Comparison of ENCODE assay signal across 8 cellular contexts in genomic region chr11:33259869-33260268, GRCh38. TPM values are rescaled to one million over a fixed set of nuclear protein-coding genes. Genes with fewer than 3 reads are reported as not detected.
A peak's percentile ranks its signal among the peaks of the same experiment; 100 is the strongest.
DNase-seq lines count a peak whose midpoint lies in the region; ATAC-seq and TF ChIP-seq lines count a peak whose summit lies in the region.

No MANE protein-coding gene starts in this region.

- no peak for DNase-seq in DND-41
- no peak for DNase-seq in endothelial cell (ENCODE audit: low spot score)
- DNase-seq in progenitor cell of endocrine pancreas (ENCODE audit: low spot score, unreplicated experiment): no peak
- no peak for DNase-seq in MV-4-11 (lab: John Stamatoyannopoulos, UW)
- DNase-seq in Ammon's horn (ENCODE audit: low spot score): no peak
- DNase-seq in NCI-H748 treated with DMSO at 0.1 percent for 48 hours (lab: John Stamatoyannopoulos, UW): no peak
- DNase-seq in CD1c-positive myeloid dendritic cell (ENCODE audit: extremely low spot score): no peak

- TF ChIP-seq CTCF in DND-41 (IDR thresholded peaks at IDR 0.05; ENCODE audit: borderline replicate concordance, extremely low read depth, low read length, poor library complexity, severe bottlenecking): no peak
- TF ChIP-seq CTCF in OCI-LY1 (IDR thresholded peaks at IDR 0.05; ENCODE audit: low read length): no peak
- no peak for TF ChIP-seq CTCF in endothelial cell (IDR thresholded peaks at IDR 0.05; ENCODE audit: unreplicated experiment)
- TF ChIP-seq CTCF in progenitor cell of endocrine pancreas (IDR thresholded peaks at IDR 0.05; ENCODE audit: unreplicated experiment): no peak

- no peaks in the 10 kb centered on the region for H3F3A ChIP-seq in OCI-LY1 (ENCODE audit: insufficient read depth, low read length)

- H3K4me1 Mint-ChIP-seq in endothelial cell (ENCODE audit: unreplicated experiment) (peaks cover 32% of the 10 kb centered on the region), progenitor cell of endocrine pancreas (ENCODE audit: low read depth) (peaks cover 38% of the 10 kb centered on the region)

- H3K4me3 Mint-ChIP-seq in endothelial cell (ENCODE audit: unreplicated experiment) (peak overlapping the region; percentile 80), progenitor cell of endocrine pancreas (ENCODE audit: low read depth) (peak overlapping the region; percentile 98)

- no peaks in the 10 kb centered on the region for H3K9me2 ChIP-seq in OCI-LY1 (ENCODE audit: low read depth, low read length)

- H3K27me3 Mint-ChIP-seq in endothelial cell (ENCODE audit: unreplicated experiment): peaks cover 19% of the 10 kb centered on the region
- peaks cover 4% of the 10 kb centered on the region for H3K27me3 Mint-ChIP-seq in progenitor cell of endocrine pancreas

- H3K27ac ChIP-seq in DND-41 (ENCODE audit: low read length): no peak overlapping the region; the same call in 1 of the 2 replicates
- H3K27ac ChIP-seq in OCI-LY1 (ENCODE audit: low read depth, low read length, poor library complexity, severe bottlenecking): peak overlapping the region; percentile 88

- H3K79me2 ChIP-seq in DND-41 (ENCODE audit: insufficient read depth, low read length) (peaks cover 83% of the 10 kb centered on the region), OCI-LY1 (ENCODE audit: insufficient read depth, low read length) (peaks cover 61% of the 10 kb centered on the region)

- H3K4me3 ChIP-seq in DND-41 (ENCODE audit: low read depth in 1 of 2, low read length in 2 of 2): peak overlapping the region; percentile 86 to 88; a peak in 3 of 4 replicates
- H3K4me3 ChIP-seq in OCI-LY1 (ENCODE audit: low read depth, low read length, poor library complexity, severe bottlenecking): peak overlapping the region; percentile 87

- H3K27ac Mint-ChIP-seq in endothelial cell (ENCODE audit: unreplicated experiment) (peak overlapping the region; percentile 16), progenitor cell of endocrine pancreas (no peak overlapping the region)

- peak overlapping the region; percentile 100 for H3K9ac ChIP-seq in DND-41 (ENCODE audit: low read depth, low read length)
- peak overlapping the region; percentile 96; the same call in 1 of the 2 replicates for H3K9ac ChIP-seq in OCI-LY1 (ENCODE audit: low read length)

- H3K36me3 ChIP-seq in DND-41 (ENCODE audit: insufficient read depth, low read length) (no peaks in the 10 kb centered on the region; the same call in 1 of the 2 replicates), OCI-LY1 (ENCODE audit: insufficient read depth, low read length) (no peaks in the 10 kb centered on the region)

- H3K9me3 Mint-ChIP-seq in endothelial cell (ENCODE audit: unreplicated experiment) (peaks cover 3% of the 10 kb centered on the region), progenitor cell of endocrine pancreas (ENCODE audit: low read depth) (no peaks in the 10 kb centered on the region)

- H3K4me1 ChIP-seq in DND-41 (ENCODE audit: insufficient read depth, low read length) (peaks cover 34% of the 10 kb centered on the region), OCI-LY1 (ENCODE audit: insufficient read depth, low read length, severe bottlenecking) (peaks cover 41% of the 10 kb centered on the region)

- H3K4me2 ChIP-seq in DND-41 (ENCODE audit: insufficient read depth, low read length) (peak overlapping the region; percentile 66), OCI-LY1 (ENCODE audit: low read length) (peak overlapping the region; percentile 71)

- H3K36me3 Mint-ChIP-seq in endothelial cell (ENCODE audit: low read depth, unreplicated experiment) (peaks cover 8% of the 10 kb centered on the region), progenitor cell of endocrine pancreas (ENCODE audit: insufficient read depth) (no peaks in the 10 kb centered on the region)

- no peak for ATAC-seq in DND-41 (ENCODE audit: insufficient read depth, low read depth)

- no peaks in the 10 kb centered on the region for H3K9me3 ChIP-seq in DND-41 (ENCODE audit: insufficient read depth, low read length, severe bottlenecking)
- H3K9me3 ChIP-seq in OCI-LY1 (ENCODE audit: low read length): no peaks in the 10 kb centered on the region

- peaks cover 31% of the 10 kb centered on the region; the same call in 1 of the 2 replicates for H4K20me1 ChIP-seq in DND-41 (ENCODE audit: insufficient read depth, low read length)
- H4K20me1 ChIP-seq in OCI-LY1 (ENCODE audit: insufficient read depth, low read length): 0 out of 2 replicates have a peak, but pooled peaks cover 2% of the 10 kb centered on the region

- H2AFZ ChIP-seq in DND-41 (ENCODE audit: low read depth, low read length): no peak overlapping the region
- no peak overlapping the region for H2AFZ ChIP-seq in OCI-LY1 (ENCODE audit: low read length)

- H3K27me3 ChIP-seq in DND-41 (ENCODE audit: insufficient read depth, low read length, poor library complexity): no peaks in the 10 kb centered on the region
- no peaks in the 10 kb centered on the region for H3K27me3 ChIP-seq in OCI-LY1 (ENCODE audit: insufficient read depth, low read length)

RNA-seq across cellular contexts. Expression of gene HIPK3, which starts 2.7 kb away (rescaled TPM):
- 70.2 TPM for total RNA-seq in endothelial cell (ENCODE audit: unreplicated experiment)
- 65.4 and 66.2 TPM in 2 replicates for total RNA-seq in progenitor cell of endocrine pancreas
